ENCODE assay signal across 12 cellular contexts in genomic region chr14:88631091-88631490, GRCh38.
"Had no signal": no experiment of that assay in that cellular context is flagged by ENCODE, and none has a peak within 500 bp of the region (broad histone marks: within the 10 kb centered on the region; RNA-seq: fewer than 3 reads in every experiment).

No MANE protein-coding gene starts in this region.

- H3K4me3 ChIP-seq: esophagus muscularis mucosa, gastrocnemius medialis, mucosa of descending colon, ovary, right atrium auricular region, sigmoid colon, skin epidermis had no signal

- H3K27ac ChIP-seq: epithelial cell of prostate, esophagus muscularis mucosa, gastrocnemius medialis, ovary, right atrium auricular region, sigmoid colon, skin epidermis had no signal

- DNase-seq: effector memory CD8-positive, alpha-beta T cell; gastrocnemius medialis; mucosa of descending colon; natural killer cell; ovary; sigmoid colon; stimulated activated CD4-positive, alpha-beta T cell treated with anti-CD3 and anti-CD28 coated beads, Interleukin-12 subunit alpha, Interleukin-12 subunit beta, amount 100 ng/mL, for 4 hours; stimulated activated naive CD4-positive, alpha-beta T cell treated with Interleukin-2 at 50 U/mL for 16 hours had no signal

- H3K9me3 ChIP-seq: esophagus muscularis mucosa, gastrocnemius medialis, mucosa of descending colon, ovary, right atrium auricular region, sigmoid colon had no signal

- H3K4me1 ChIP-seq: esophagus muscularis mucosa, gastrocnemius medialis, right atrium auricular region, sigmoid colon had no signal

- H3K27me3 ChIP-seq: esophagus muscularis mucosa, gastrocnemius medialis, ovary, right atrium auricular region, sigmoid colon had no signal

- H3K36me3 ChIP-seq: esophagus muscularis mucosa, gastrocnemius medialis, ovary, right atrium auricular region, sigmoid colon had no signal
